In genomic region chr12:57590892-57591566, GRCh38 we compare ENCODE assay signal across 1 cellular context.
TF ChIP-seq lines count a peak whose summit lies in the region.

Gene PIP4K2C (plus strand): TSS chr12:57591192. CDS start chr12:57591290, 98 bp downstream.

TF ChIP-seq in HepG2, 621 proteins besides CTCF, POLR2A, EP300 and RAD21 (continued from another document and continues in another):
- peak; percentile 22 for TF ChIP-seq ZNF891 (CRISPR knock-in tag; IDR thresholded peaks at IDR 0.05)
- no peak for TF ChIP-seq ZNF260 (CRISPR knock-in tag; IDR thresholded peaks at IDR 0.05; ENCODE audit: borderline replicate concordance, low read depth)
- no peak for TF ChIP-seq ATF4 (CRISPR knock-in tag; IDR thresholded peaks at IDR 0.05)
- no peak for TF ChIP-seq ZNF746 (CRISPR knock-in tag; IDR thresholded peaks at IDR 0.05)
- no peak; the same call in 1 of the 2 replicates for TF ChIP-seq ZNF792 (CRISPR knock-in tag; IDR thresholded peaks at IDR 0.05)
- no peak for TF ChIP-seq SMYD3 (CRISPR knock-in tag; IDR thresholded peaks at IDR 0.05)
- no peak for TF ChIP-seq SRF (IDR thresholded peaks at IDR 0.05; ENCODE audit: low read depth, low read length)
- peak; percentile 82 for TF ChIP-seq KAT8 (CRISPR knock-in tag; IDR thresholded peaks at IDR 0.05)
- 0 out of 2 replicates have a peak, but pooled peaks have one; percentile 54 for TF ChIP-seq ZNF761 (CRISPR knock-in tag; conservative IDR thresholded peaks at IDR 0.05)
- peak; percentile 15 for TF ChIP-seq AHDC1 (CRISPR knock-in tag; IDR thresholded peaks at IDR 0.05; ENCODE audit: borderline replicate concordance)
- TF ChIP-seq POGZ (CRISPR knock-in tag; IDR thresholded peaks at IDR 0.05) = peak; percentile 57; the same call in 1 of the 2 replicates
- no peak for TF ChIP-seq BATF2 (CRISPR knock-in tag; IDR thresholded peaks at IDR 0.05)
- no peak for TF ChIP-seq PHF21A (CRISPR knock-in tag; IDR thresholded peaks at IDR 0.05)
- no peak for TF ChIP-seq NR3C1 (CRISPR knock-in tag; IDR thresholded peaks at IDR 0.05)
- TF ChIP-seq NFKB2 (CRISPR knock-in tag; IDR thresholded peaks at IDR 0.05; ENCODE audit: borderline replicate concordance) = no peak
- no peak for TF ChIP-seq FOXK2 (IDR thresholded peaks at IDR 0.05)
- 0 out of 2 replicates have a peak, but pooled peaks have one; percentile 56 for TF ChIP-seq ZNF572 (CRISPR knock-in tag; IDR thresholded peaks at IDR 0.05)
- no peak; the same call in 1 of the 2 replicates for TF ChIP-seq ELF3 (CRISPR knock-in tag; IDR thresholded peaks at IDR 0.05)
- TF ChIP-seq ZNF235 (CRISPR knock-in tag; IDR thresholded peaks at IDR 0.05; ENCODE audit: borderline replicate concordance) = peak; percentile 87; the same call in 1 of the 2 replicates
- no peak for TF ChIP-seq ZNF142 (CRISPR knock-in tag; IDR thresholded peaks at IDR 0.05)
- no peak for TF ChIP-seq U2AF1 (optimal IDR thresholded peaks at IDR 0.05; ENCODE audit: low read depth, low read length)
- TF ChIP-seq NCOA2 (CRISPR knock-in tag; IDR thresholded peaks at IDR 0.05) = 0 out of 2 replicates have a peak, but pooled peaks have one; percentile 17
- TF ChIP-seq ZNF777 (CRISPR knock-in tag; IDR thresholded peaks at IDR 0.05) = no peak
- TF ChIP-seq CREM (IDR thresholded peaks at IDR 0.05) = no peak
- TF ChIP-seq CREM (CRISPR knock-in tag; IDR thresholded peaks at IDR 0.05) = no peak
- no peak for TF ChIP-seq NFYB (CRISPR knock-in tag; IDR thresholded peaks at IDR 0.05)
- peak; percentile 65; the same call in 1 of the 2 replicates for TF ChIP-seq MXD4 (CRISPR knock-in tag; IDR thresholded peaks at IDR 0.05)
- TF ChIP-seq ZNF644 (CRISPR knock-in tag; IDR thresholded peaks at IDR 0.05; ENCODE audit: low read depth) = no peak
- TF ChIP-seq ZSCAN20 (CRISPR knock-in tag; IDR thresholded peaks at IDR 0.05; ENCODE audit: borderline replicate concordance) = no peak
- no peak; the same call in 1 of the 2 replicates for TF ChIP-seq ZBTB25 (CRISPR knock-in tag; IDR thresholded peaks at IDR 0.05)
- TF ChIP-seq HOXD1 (CRISPR knock-in tag; IDR thresholded peaks at IDR 0.05) = no peak
- TF ChIP-seq RERE (CRISPR knock-in tag; IDR thresholded peaks at IDR 0.05; ENCODE audit: low read depth) = no peak
- no peak for TF ChIP-seq CSRNP2 (CRISPR knock-in tag; conservative IDR thresholded peaks at IDR 0.05; ENCODE audit: low read depth)
- no peak for TF ChIP-seq ZNF639 (CRISPR knock-in tag; conservative IDR thresholded peaks at IDR 0.05)
- no peak for TF ChIP-seq ZNF432 (CRISPR knock-in tag; IDR thresholded peaks at IDR 0.05; ENCODE audit: borderline replicate concordance)
- TF ChIP-seq NR2F6 (IDR thresholded peaks at IDR 0.05) = no peak
- TF ChIP-seq NR2F6 (CRISPR knock-in tag; IDR thresholded peaks at IDR 0.05) = no peak
- TF ChIP-seq ZC3H4 (CRISPR knock-in tag; IDR thresholded peaks at IDR 0.05; ENCODE audit: borderline replicate concordance) = no peak
